Comparison of ENCODE assay signal across 14 cellular contexts in genomic region chr4:118712872-118713271, GRCh38. TPM values are rescaled to one million over a fixed set of nuclear protein-coding genes. Genes with fewer than 3 reads are reported as not detected.
A peak's percentile ranks its signal among the peaks of the same experiment; 100 is the strongest.
DNase-seq lines count a peak whose midpoint lies in the region; ATAC-seq and TF ChIP-seq lines count a peak whose summit lies in the region.
"Had no signal": no experiment of that assay in that cellular context is flagged by ENCODE, and none has a peak within 500 bp of the region (broad histone marks: within the 10 kb centered on the region; RNA-seq: fewer than 3 reads in every experiment).

No MANE protein-coding gene starts in this region.

- H3K27me3 ChIP-seq in lung (ENCODE audit: control insufficient read depth, insufficient read depth) (no peaks in the 10 kb centered on the region), ovary (no peaks in the 10 kb centered on the region)

- peaks cover 12% of the 10 kb centered on the region for H3K4me1 Mint-ChIP-seq in activated CD8-positive, alpha-beta T cell treated with anti-CD3 and anti-CD28 coated beads for 36 hours (ENCODE audit: low read depth)
- H3K4me1 Mint-ChIP-seq in activated CD8-positive, alpha-beta T cell treated with anti-CD3 and anti-CD28 coated beads, Interleukin-2, amount 10 ng/mL, durations not matched to agents 7 days and 5 days (ENCODE audit: low read depth), result peaks cover 6% of the 10 kb centered on the region
- H3K4me1 Mint-ChIP-seq: endodermal cell had no signal

- no peak for TF ChIP-seq EP300 in ovary (IDR thresholded peaks at IDR 0.05)

- peaks cover 9 to 12% of the 10 kb centered on the region in 2 donors for H3K36me3 ChIP-seq in lung (ENCODE audit: control insufficient read depth in 2 of 2, insufficient read depth in 2 of 2, low read length in 2 of 2)
- no peaks in the 10 kb centered on the region for H3K36me3 ChIP-seq in ovary

- intact Hi-C loops in activated CD8-positive, alpha-beta T cell treated with anti-CD3 and anti-CD28 coated beads for 36 hours (cut with micrococcal nuclease), result no loop called here
- intact Hi-C loops in ovary (cut with DNase I), result no loop called here

- no peak for TF ChIP-seq CTCF in activated CD8-positive, alpha-beta T cell treated with anti-CD3 and anti-CD28 coated beads for 36 hours (IDR thresholded peaks at IDR 0.05)
- no peak for TF ChIP-seq CTCF in lung (IDR thresholded peaks at IDR 0.05; ENCODE audit: control extremely low read depth, extremely low read depth)
- TF ChIP-seq CTCF in ovary (IDR thresholded peaks at IDR 0.05), result no peak

- no peak for DNase-seq in activated CD8-positive, alpha-beta T cell treated with anti-CD3 and anti-CD28 coated beads for 36 hours
- DNase-seq in activated CD8-positive, alpha-beta T cell treated with anti-CD3 and anti-CD28 coated beads, Interleukin-2, amount 10 ng/mL, durations not matched to agents 7 days and 5 days, result no peak
- DNase-seq in RKO (ENCODE audit: low spot score) (peak; percentile 25), lung (ENCODE audit: low spot score) (no peak), ovary (no peak), middle frontal gyrus (ENCODE audit: extremely low spot score, low spot score) (no peak), NCI-H146 treated with DMSO at 0.1 percent for 48 hours (lab: John Stamatoyannopoulos, UW; ENCODE audit: unreplicated experiment) (no peak)
- DNase-seq: caudate nucleus; CD8-positive, alpha-beta memory T cell; endodermal cell; GF-D8 had no signal

- ATAC-seq in activated CD8-positive, alpha-beta T cell treated with anti-CD3 and anti-CD28 coated beads for 36 hours, result peak; percentile 47
- no peak for ATAC-seq in activated CD8-positive, alpha-beta T cell treated with anti-CD3 and anti-CD28 coated beads, Interleukin-2, amount 10 ng/mL, durations not matched to agents 7 days and 5 days
- ATAC-seq in GM21423 (IDR thresholded peaks at IDR 0.05; ENCODE audit: unreplicated experiment), result peak; percentile 48
- ATAC-seq in lung (ENCODE audit: insufficient read depth, low FRiP score), result no peak
- ATAC-seq: A549 had no signal

- no peak for TF ChIP-seq POLR2A in ovary (IDR thresholded peaks at IDR 0.05)

- peak overlapping the region; percentile 9 for H3K4me3 ChIP-seq in lung
- H3K4me3 ChIP-seq in ovary, result no peak overlapping the region
- H3K4me3 ChIP-seq: A549, skin epidermis had no signal

- H3K27me3 Mint-ChIP-seq in activated CD8-positive, alpha-beta T cell treated with anti-CD3 and anti-CD28 coated beads for 36 hours, result no peaks in the 10 kb centered on the region
- H3K27me3 Mint-ChIP-seq in activated CD8-positive, alpha-beta T cell treated with anti-CD3 and anti-CD28 coated beads, Interleukin-2, amount 10 ng/mL, durations not matched to agents 7 days and 5 days (ENCODE audit: low read depth), result no peaks in the 10 kb centered on the region
- H3K27me3 Mint-ChIP-seq: CD8-positive, alpha-beta memory T cell had no signal

- peak overlapping the region; percentile 5 for H3K27ac Mint-ChIP-seq in activated CD8-positive, alpha-beta T cell treated with anti-CD3 and anti-CD28 coated beads for 36 hours
- no peak overlapping the region for H3K27ac Mint-ChIP-seq in activated CD8-positive, alpha-beta T cell treated with anti-CD3 and anti-CD28 coated beads, Interleukin-2, amount 10 ng/mL, durations not matched to agents 7 days and 5 days
- H3K27ac Mint-ChIP-seq: endodermal cell had no signal

- POLR2A ChIA-PET in activated CD8-positive, alpha-beta T cell treated with anti-CD3 and anti-CD28 coated beads for 36 hours (lab: Charles Lee), result no interaction called here
- POLR2A ChIA-PET in activated CD8-positive, alpha-beta T cell treated with anti-CD3 and anti-CD28 coated beads, Interleukin-2, amount 10 ng/mL, durations not matched to agents 7 days and 5 days (lab: Charles Lee), result no interaction called here

- H3K27ac ChIP-seq in lung (ENCODE audit: low read depth in 1 of 2, low read length in 1 of 2) (no peak overlapping the region), ovary (no peak overlapping the region)
- H3K27ac ChIP-seq: A549, skin epidermis had no signal

- H3K4me1 ChIP-seq in lung (ENCODE audit: control insufficient read depth in 2 of 2, insufficient read depth in 2 of 2, low read length in 2 of 2) (no peaks in the 10 kb centered on the region), ovary (ENCODE audit: insufficient read depth) (no peaks in the 10 kb centered on the region)
- H3K4me1 ChIP-seq: A549 had no signal

- H3K9me3 ChIP-seq in lung (ENCODE audit: control insufficient read depth in 2 of 2, insufficient read depth in 1 of 2, low read length in 1 of 2) (no peaks in the 10 kb centered on the region), ovary (no peaks in the 10 kb centered on the region)
- H3K9me3 ChIP-seq: A549 had no signal

- H3K4me3 Mint-ChIP-seq in activated CD8-positive, alpha-beta T cell treated with anti-CD3 and anti-CD28 coated beads for 36 hours, result no peak overlapping the region
- no peak overlapping the region for H3K4me3 Mint-ChIP-seq in activated CD8-positive, alpha-beta T cell treated with anti-CD3 and anti-CD28 coated beads, Interleukin-2, amount 10 ng/mL, durations not matched to agents 7 days and 5 days
- H3K4me3 Mint-ChIP-seq: CD8-positive, alpha-beta memory T cell; endodermal cell had no signal

- WGBS in lung, 2 donors, result 76 to 86% methylated on average over 1 of the region's 1 CpG
- 79 to 91% (median 80%) methylated on average over 1 of the region's 1 CpG for WGBS in ovary, 3 donors

- H3K36me3 Mint-ChIP-seq in activated CD8-positive, alpha-beta T cell treated with anti-CD3 and anti-CD28 coated beads for 36 hours (ENCODE audit: low read depth), result peaks cover 14% of the 10 kb centered on the region
- peaks cover 34% of the 10 kb centered on the region for H3K36me3 Mint-ChIP-seq in activated CD8-positive, alpha-beta T cell treated with anti-CD3 and anti-CD28 coated beads, Interleukin-2, amount 10 ng/mL, durations not matched to agents 7 days and 5 days (ENCODE audit: low read depth)

- CTCF ChIA-PET in activated CD8-positive, alpha-beta T cell treated with anti-CD3 and anti-CD28 coated beads for 36 hours (lab: Charles Lee), result no interaction called here
- CTCF ChIA-PET in activated CD8-positive, alpha-beta T cell treated with anti-CD3 and anti-CD28 coated beads, Interleukin-2, amount 10 ng/mL, durations not matched to agents 7 days and 5 days (lab: Charles Lee), result no interaction called here

- H3K9me3 Mint-ChIP-seq in activated CD8-positive, alpha-beta T cell treated with anti-CD3 and anti-CD28 coated beads for 36 hours, result no peaks in the 10 kb centered on the region
- no peaks in the 10 kb centered on the region for H3K9me3 Mint-ChIP-seq in activated CD8-positive, alpha-beta T cell treated with anti-CD3 and anti-CD28 coated beads, Interleukin-2, amount 10 ng/mL, durations not matched to agents 7 days and 5 days (ENCODE audit: insufficient read depth)
- H3K9me3 Mint-ChIP-seq: CD8-positive, alpha-beta memory T cell; endodermal cell had no signal

RNA-seq across cellular contexts. Expression of gene METTL14, which starts 27.7 kb away (rescaled TPM):
- 10 to 100 TPM; 39.3 to 46.1 TPM for total RNA-seq in activated CD8-positive, alpha-beta T cell treated with anti-CD3 and anti-CD28 coated beads for 36 hours
- 10 to 100 TPM; 42.8 to 46.2 TPM for total RNA-seq in activated CD8-positive, alpha-beta T cell treated with anti-CD3 and anti-CD28 coated beads, Interleukin-2, amount 10 ng/mL, durations not matched to agents 7 days and 5 days
- total RNA-seq in lung (10 to 100 TPM; 31.5 to 39.4 TPM), ovary (10 to 100 TPM; 35.3 to 56.1 (median 44.1) TPM)
- polyA plus RNA-seq in lung (1 to 10 TPM; 5.5 to 8.3 TPM), ovary (10 to 100 TPM in 1 of 2 donors, 1 to 10 TPM in 1; 10.0 to 25.1 TPM)

Comparison
In these comparisons a context has a peak if more than half of its experiments do, and no peak if none do; other contexts are left out.
1. ATAC-seq: peak in activated CD8-positive, alpha-beta T cell treated with anti-CD3 and anti-CD28 coated beads for 36 hours (single experiment) and GM21423 (single experiment); none in activated CD8-positive, alpha-beta T cell treated with anti-CD3 and anti-CD28 coated beads, Interleukin-2, amount 10 ng/mL, durations not matched to agents 7 days and 5 days (single experiment) and lung (single experiment).